Comparison of ENCODE assay signal across 29 cellular contexts in the genomic region with DNA sequence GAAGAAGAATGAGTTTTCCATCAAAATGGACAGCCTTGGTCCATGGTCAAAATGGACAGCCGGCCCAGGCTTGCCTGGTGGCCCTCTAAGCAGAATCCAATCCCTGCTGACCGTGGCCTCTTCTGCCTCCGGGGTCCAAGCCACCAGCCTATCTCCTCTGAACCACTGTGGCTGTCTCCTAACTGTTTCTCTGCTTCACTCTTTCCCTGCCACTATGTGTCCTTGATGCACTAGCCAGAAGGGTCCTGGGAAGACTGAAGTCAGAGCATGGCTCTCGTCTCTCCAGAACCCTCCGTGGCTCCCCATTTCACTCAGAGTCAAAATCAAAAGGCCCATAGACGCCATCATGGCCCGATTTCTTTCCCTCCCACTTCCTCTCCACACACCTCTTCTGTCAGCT. TPM values are rescaled to one million over a fixed set of nuclear protein-coding genes. Genes with fewer than 3 reads are reported as not detected.
"Had no signal": no experiment of that assay in that cellular context is flagged by ENCODE, and none has a peak within 500 bp of the region (broad histone marks: within the 10 kb centered on the region; RNA-seq: fewer than 3 reads in every experiment).

No MANE protein-coding gene starts in this region.

- H3K9ac ChIP-seq: parathyroid adenoma had no signal

- H3K4me3 Mint-ChIP-seq: naive thymus-derived CD4-positive, alpha-beta T cell; natural killer cell treated with Interleukin-12 subunit alpha and Interleukin-12 subunit beta and Interleukin-15 and Interleukin-18, amount 100 ng/mL, for 72 hours; nephron progenitor cell; neural crest cell; stimulated activated effector memory CD8-positive, alpha-beta T cell treated with anti-CD3 and anti-CD28 coated beads, Interleukin-12 subunit alpha, Interleukin-12 subunit beta, amount 100 ng/mL, for 72 hours; stimulated activated naive B cell treated with anti-CD40 and anti-IgM and Interleukin-4, amounts not matched to agents 10 μg/mL and 1 μg/mL and 100 μg/mL, for 72 hours; stimulated activated naive CD8-positive, alpha-beta T cell treated with anti-CD3 and anti-CD28 coated beads, Interleukin-15, Interleukin-2, amounts not matched to agents 100 ng/mL and 50 ng/mL, for 24 hours had no signal

- H3K27me3 ChIP-seq: ovary, tibial nerve, uterus had no signal

- H3K4me1 ChIP-seq: parathyroid adenoma, psoas muscle, right lobe of liver, stomach, thyroid gland, tibial nerve, upper lobe of left lung, uterus had no signal

- H3K9me3 Mint-ChIP-seq: natural killer cell treated with Interleukin-12 subunit alpha and Interleukin-12 subunit beta and Interleukin-15 and Interleukin-18, amount 100 ng/mL, for 72 hours; nephron progenitor cell; neural crest cell; stimulated activated naive B cell treated with anti-CD40 and anti-IgM and Interleukin-4, amounts not matched to agents 10 μg/mL and 1 μg/mL and 100 μg/mL, for 72 hours; stimulated activated naive CD8-positive, alpha-beta T cell treated with anti-CD3 and anti-CD28 coated beads, Interleukin-15, Interleukin-2, amounts not matched to agents 100 ng/mL and 50 ng/mL, for 24 hours had no signal

- H3K27ac ChIP-seq: ovary, parathyroid adenoma, psoas muscle, right lobe of liver, skin epidermis, stomach, thoracic aorta, thyroid gland, tibial nerve, upper lobe of left lung, uterus had no signal

- H3K4me2 ChIP-seq: smooth muscle cell had no signal

- DNase-seq: naive thymus-derived CD4-positive, alpha-beta T cell; nephron progenitor cell; occipital lobe; ovary; psoas muscle; right cardiac atrium; right lobe of liver; stimulated activated CD4-positive, alpha-beta T cell treated with anti-CD3 and anti-CD28 coated beads, Interleukin-15, amount 100 ng/mL, for 24 hours; stimulated activated CD4-positive, alpha-beta T cell treated with anti-CD3 and anti-CD28 coated beads, Interleukin-2, amount 100 ng/mL, for 24 hours; stimulated activated CD4-positive, alpha-beta T cell treated with anti-CD3 and anti-CD28 coated beads, Interleukin-2, amount 100 ng/mL, for 48 hours; stimulated activated CD4-positive, alpha-beta T cell treated with anti-CD3 and anti-CD28 coated beads, Interleukin-4, amount 100 ng/mL, for 24 hours; stimulated activated naive B cell treated with anti-CD40 and anti-IgM and Interleukin-4, amounts not matched to agents 10 μg/mL and 1 μg/mL and 100 μg/mL, for 72 hours; stimulated activated naive CD4-positive, alpha-beta T cell treated with Interleukin-2 at 50 U/mL for 16 hours; stomach; thyroid gland; trophoblast cell; upper lobe of left lung; uterus had no signal

- H3K36me3 Mint-ChIP-seq: naive thymus-derived CD4-positive, alpha-beta T cell; natural killer cell treated with Interleukin-12 subunit alpha and Interleukin-12 subunit beta and Interleukin-15 and Interleukin-18, amount 100 ng/mL, for 72 hours; stimulated activated effector memory CD8-positive, alpha-beta T cell treated with anti-CD3 and anti-CD28 coated beads, Interleukin-12 subunit alpha, Interleukin-12 subunit beta, amount 100 ng/mL, for 72 hours; stimulated activated naive B cell treated with anti-CD40 and anti-IgM and Interleukin-4, amounts not matched to agents 10 μg/mL and 1 μg/mL and 100 μg/mL, for 72 hours had no signal

- H3K4me1 Mint-ChIP-seq: neural crest cell; stimulated activated effector memory CD8-positive, alpha-beta T cell treated with anti-CD3 and anti-CD28 coated beads, Interleukin-12 subunit alpha, Interleukin-12 subunit beta, amount 100 ng/mL, for 72 hours; stimulated activated naive B cell treated with anti-CD40 and anti-IgM and Interleukin-4, amounts not matched to agents 10 μg/mL and 1 μg/mL and 100 μg/mL, for 72 hours had no signal

- H3K9me3 ChIP-seq: ovary, psoas muscle, right lobe of liver, thoracic aorta, thyroid gland, tibial nerve, upper lobe of left lung, uterus had no signal

- H3K4me3 ChIP-seq: ovary, psoas muscle, right lobe of liver, skin epidermis, smooth muscle cell, stomach, thoracic aorta, thyroid gland, tibial nerve, upper lobe of left lung, uterus had no signal

- H3K27ac Mint-ChIP-seq: natural killer cell treated with Interleukin-12 subunit alpha and Interleukin-12 subunit beta and Interleukin-15 and Interleukin-18, amount 100 ng/mL, for 72 hours; progenitor cell of endocrine pancreas; stimulated activated effector memory CD8-positive, alpha-beta T cell treated with anti-CD3 and anti-CD28 coated beads, Interleukin-12 subunit alpha, Interleukin-12 subunit beta, amount 100 ng/mL, for 72 hours; stimulated activated naive B cell treated with anti-CD40 and anti-IgM and Interleukin-4, amounts not matched to agents 10 μg/mL and 1 μg/mL and 100 μg/mL, for 72 hours; stimulated activated naive CD8-positive, alpha-beta T cell treated with anti-CD3 and anti-CD28 coated beads, Interleukin-15, Interleukin-2, amounts not matched to agents 100 ng/mL and 50 ng/mL, for 24 hours had no signal

- H3K36me3 ChIP-seq: ovary, right lobe of liver, stomach, thoracic aorta, thyroid gland, tibial nerve, upper lobe of left lung, uterus had no signal

- H2AFZ ChIP-seq: parathyroid adenoma had no signal

RNA-seq across cellular contexts. Expression of gene FZD10, which starts 8.5 kb away (rescaled TPM):
- total RNA-seq: naive thymus-derived CD4-positive, alpha-beta T cell; natural killer cell treated with Interleukin-12 subunit alpha and Interleukin-12 subunit beta and Interleukin-15 and Interleukin-18, amount 100 ng/mL, for 72 hours; osteoblast; right lobe of liver had no signal
- polyA plus RNA-seq: naive thymus-derived CD4-positive, alpha-beta T cell had no signal
